Comparison of ENCODE assay signal across 28 cellular contexts in genomic region chrX:111318901-111319300, GRCh38. TPM values are rescaled to one million over a fixed set of nuclear protein-coding genes. Genes with fewer than 3 reads are reported as not detected.
"Had no signal": no experiment of that assay in that cellular context is flagged by ENCODE, and none has a peak within 500 bp of the region (broad histone marks: within the 10 kb centered on the region; RNA-seq: fewer than 3 reads in every experiment).

No MANE protein-coding gene starts in this region.

- H3K9me3 Mint-ChIP-seq: dendritic cell treated with granulocyte-macrophage colony-stimulating factor and Interleukin-4, amounts not matched to agents 40 ng/mL and 50 ng/mL, for 4 days; effector memory CD8-positive, alpha-beta T cell had no signal

- H3K4me1 ChIP-seq: colonic mucosa, esophagus muscularis mucosa, foreskin keratinocyte, gastrocnemius medialis, gastroesophageal sphincter, heart left ventricle, heart right ventricle had no signal

- H3K27ac ChIP-seq: colonic mucosa, coronary artery, dorsolateral prefrontal cortex, epithelial cell of prostate, esophagus muscularis mucosa, esophagus squamous epithelium, foreskin keratinocyte, gastrocnemius medialis, gastroesophageal sphincter, heart left ventricle, heart right ventricle had no signal

- H3K9me3 ChIP-seq: colonic mucosa, esophagus muscularis mucosa, esophagus squamous epithelium, gastrocnemius medialis, gastroesophageal sphincter, heart left ventricle, heart right ventricle had no signal

- H3K36me3 ChIP-seq: colonic mucosa, esophagus muscularis mucosa, esophagus squamous epithelium, gastrocnemius medialis, gastroesophageal sphincter, heart left ventricle, heart right ventricle had no signal

- H3K27me3 ChIP-seq: colonic mucosa, esophagus muscularis mucosa, foreskin keratinocyte, gastroesophageal sphincter had no signal

- H3K27me3 Mint-ChIP-seq: dendritic cell treated with granulocyte-macrophage colony-stimulating factor and Interleukin-4, amounts not matched to agents 40 ng/mL and 50 ng/mL, for 4 days; effector memory CD8-positive, alpha-beta T cell had no signal

- DNase-seq: colonic mucosa; cortex of kidney; dermis blood vessel endothelial cell; dorsolateral prefrontal cortex; effector CD4-positive, alpha-beta T cell; effector CD8-positive, alpha-beta T cell; effector memory CD4-positive, alpha-beta T cell; effector memory CD8-positive, alpha-beta T cell; erythroblast; esophagus squamous epithelium; foreskin fibroblast; foreskin keratinocyte; foreskin melanocyte; gastrocnemius medialis; glutamatergic neuron; head of caudate nucleus; heart left ventricle; heart right ventricle had no signal

- H3K4me3 Mint-ChIP-seq: dendritic cell treated with granulocyte-macrophage colony-stimulating factor and Interleukin-4, amounts not matched to agents 40 ng/mL and 50 ng/mL, for 4 days; effector memory CD8-positive, alpha-beta T cell; endodermal cell had no signal

- H3K4me3 ChIP-seq: colonic mucosa, coronary artery, dorsolateral prefrontal cortex, esophagus muscularis mucosa, esophagus squamous epithelium, gastrocnemius medialis, gastroesophageal sphincter, heart left ventricle, heart right ventricle had no signal

- H3K27ac Mint-ChIP-seq: dendritic cell treated with granulocyte-macrophage colony-stimulating factor and Interleukin-4, amounts not matched to agents 40 ng/mL and 50 ng/mL, for 4 days; effector memory CD8-positive, alpha-beta T cell; endodermal cell had no signal

RNA-seq across cellular contexts. Expression of gene CAPN6, which starts 48.6 kb away (rescaled TPM):
- total RNA-seq: dermis blood vessel endothelial cell, dermis microvascular lymphatic vessel endothelial cell, endothelial cell of umbilical vein, fibroblast of lung, glomerular endothelial cell had no signal
- polyA plus RNA-seq: endothelial cell of umbilical vein, fibroblast of lung had no signal
